In the genomic region with DNA sequence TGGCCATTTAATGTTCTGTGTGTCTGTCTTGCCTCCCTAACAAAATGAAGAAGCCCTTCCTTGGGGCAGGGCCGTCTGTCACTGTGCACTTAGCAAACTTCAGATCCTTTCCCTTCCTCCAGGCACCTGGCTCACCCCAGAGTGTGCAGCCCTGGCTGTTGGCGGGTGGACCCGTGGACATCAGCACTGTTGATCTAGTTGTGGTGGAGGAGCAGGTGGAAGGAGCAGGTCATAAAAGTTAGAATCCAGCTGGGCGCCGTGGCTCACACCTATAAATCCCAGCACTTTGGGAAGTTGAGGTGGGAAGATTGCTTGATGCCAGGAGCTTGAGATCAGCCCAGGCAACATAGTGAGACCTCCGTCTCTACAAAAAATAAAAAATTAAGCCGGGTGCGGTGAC, we compare ENCODE assay signal across 20 cellular contexts. TPM values are rescaled to one million over a fixed set of nuclear protein-coding genes. Genes with fewer than 3 reads are reported as not detected.
DNase-seq lines count a peak whose midpoint lies in the region; ATAC-seq and TF ChIP-seq lines count a peak whose summit lies in the region.
"Had no signal": no experiment of that assay in that cellular context is flagged by ENCODE, and none has a peak within 500 bp of the region (broad histone marks: within the 10 kb centered on the region; RNA-seq: fewer than 3 reads in every experiment).

No MANE protein-coding gene starts in this region.

- CTCF ChIA-PET in PC-3 (lab: Charles Lee) = no interaction called here

- no peak overlapping the region for H3K56ac ChIP-seq in mesendoderm (ENCODE audit: low read length)

- H3K4me1 ChIP-seq in PC-3 (ENCODE audit: insufficient read depth, low read length) (no peaks in the 10 kb centered on the region), mesendoderm (ENCODE audit: control insufficient read depth, low read depth, low read length) (no peaks in the 10 kb centered on the region)

- H3K36me3 ChIP-seq in PC-3 (ENCODE audit: low read depth, low read length) (no peaks in the 10 kb centered on the region), mesendoderm (ENCODE audit: control insufficient read depth, insufficient read depth, low read length) (no peaks in the 10 kb centered on the region)

- H3K9ac ChIP-seq in PC-3 (ENCODE audit: low read length) = no peak overlapping the region
- no peak overlapping the region for H3K9ac ChIP-seq in mesendoderm (ENCODE audit: low read length)
- H3K9ac ChIP-seq: GM23248 had no signal

- TF ChIP-seq CTCF in PC-3 (conservative IDR thresholded peaks at IDR 0.05; ENCODE audit: low read depth, low read length) = no peak

- H3K27ac ChIP-seq in PC-3 (ENCODE audit: low read length) (no peak overlapping the region), mesendoderm (ENCODE audit: low read depth, low read length) (no peak overlapping the region)
- H3K27ac ChIP-seq: GM23248, HL-60 had no signal

- peak; percentile 69 for DNase-seq in COLO668 (lab: John Stamatoyannopoulos, UW; ENCODE audit: unreplicated experiment)
- peak; percentile 3 for DNase-seq in DMS153 treated with DMSO at 0.1 percent for 48 hours (lab: John Stamatoyannopoulos, UW; ENCODE audit: unreplicated experiment)
- no peak for DNase-seq in PC-3
- peak; percentile 46 to 69 for DNase-seq in left colon
- no peak for DNase-seq in activated effector memory CD4-positive, alpha-beta T cell treated with Interleukin-2 at 50 U/mL for 16 hours
- DNase-seq in NCI-H2107 treated with DMSO at 0.1 percent for 48 hours (lab: John Stamatoyannopoulos, UW; ENCODE audit: unreplicated experiment) = no peak
- no peak for DNase-seq in RKO (ENCODE audit: low spot score)
- DNase-seq in mesendoderm = no peak
- DNase-seq: CD8-positive, alpha-beta memory T cell; DMS79; GM23248; KBM-7; NCI-H1092; NCI-H446 treated with DMSO at 0.1 percent for 48 hours; NK-92 treated with Interleukin-12 subunit alpha and Interleukin-12 subunit beta, amount 100 ng/mL, for 24 hours had no signal

- H3K27me3 ChIP-seq in PC-3 (ENCODE audit: low read length) = no peaks in the 10 kb centered on the region
- no peaks in the 10 kb centered on the region for H3K27me3 ChIP-seq in mesendoderm (ENCODE audit: insufficient read depth, low read length, poor library complexity)

- no peak overlapping the region for H2AFZ ChIP-seq in PC-3 (ENCODE audit: low read length)
- H2AFZ ChIP-seq: GM23248 had no signal

- no peak overlapping the region for H3K18ac ChIP-seq in mesendoderm (ENCODE audit: low read length)

- no peak overlapping the region for H2BK15ac ChIP-seq in mesendoderm (replicated peaks; ENCODE audit: low read depth)

- WGBS in mesendoderm (ENCODE audit: extremely low coverage, insufficient coverage, low lambda C conversion rate) = no CpG with 5 or more reads among the region's 8 CpGs

- no peaks in the 10 kb centered on the region for H3K79me2 ChIP-seq in PC-3 (ENCODE audit: low read length)
- no peaks in the 10 kb centered on the region for H3K79me2 ChIP-seq in mesendoderm (ENCODE audit: control insufficient read depth, insufficient read depth, low read length)

- H4K5ac ChIP-seq in mesendoderm (ENCODE audit: low read length) = no peak overlapping the region

- H2AK5ac ChIP-seq in mesendoderm (ENCODE audit: low read length) = no peak overlapping the region

- H4K20me1 ChIP-seq in PC-3 (ENCODE audit: low read length) = no peaks in the 10 kb centered on the region

- H3K4ac ChIP-seq in mesendoderm (ENCODE audit: low read depth, low read length) = no peak overlapping the region

- H2BK120ac ChIP-seq in mesendoderm (ENCODE audit: low read depth, low read length) = no peak overlapping the region

- POLR2A ChIA-PET in PC-3 (lab: Charles Lee; ENCODE audit: unreplicated experiment) = no interaction called here

- H4K8ac ChIP-seq in mesendoderm (ENCODE audit: low read depth, low read length) = no peak overlapping the region

- intact Hi-C loops in PC-3 (cut with micrococcal nuclease) (no loop called here), left colon (cut with DNase I, micrococcal nuclease) (no loop called here)

- H2BK5ac ChIP-seq in mesendoderm (ENCODE audit: low read length) = no peak overlapping the region

- H3K4me3 ChIP-seq in PC-3 (ENCODE audit: low read length) (no peak overlapping the region), mesendoderm (ENCODE audit: low read length) (no peak overlapping the region)
- H3K4me3 ChIP-seq: GM23248 had no signal

- H3K23ac ChIP-seq in mesendoderm (ENCODE audit: low read length) = no peak overlapping the region

- H3K9me3 ChIP-seq in PC-3 (ENCODE audit: low read length) = no peaks in the 10 kb centered on the region

- H3K4me2 ChIP-seq in PC-3 (ENCODE audit: low read length) (no peak overlapping the region), mesendoderm (ENCODE audit: low read length) (no peak overlapping the region)

- 0 out of 2 replicates have a peak, but pooled peaks have one; percentile 15 for ATAC-seq in PC-3
- ATAC-seq in left colon = peak; percentile 89
- ATAC-seq: Right ventricle myocardium inferior, SK-N-SH treated with all-trans-retinoic acid at 6 μM for 48 hours had no signal

- H3K9me2 ChIP-seq in PC-3 (replicated peaks; ENCODE audit: low read length) = no peaks in the 10 kb centered on the region

- no TSS peak for BruUV-seq in PC-3 (replicated peaks; lab: Mats Ljungman, UMichigan)

- H3K79me1 ChIP-seq in mesendoderm (ENCODE audit: low read length) = no peaks in the 10 kb centered on the region

- no peaks in the 10 kb centered on the region for H3F3A ChIP-seq in PC-3 (ENCODE audit: low read length, unreplicated experiment)

RNA-seq across cellular contexts. Expression of a gene that starts 12.7 kb away (rescaled TPM):
- total RNA-seq in PC-3 (2014; rRNA removed) (0.52 and 1.3 TPM in 2 replicates), left colon (10 to 100 TPM; 14.9 to 21.9 TPM)
- polyA plus RNA-seq in mesendoderm (2013, experiment 1 of 2) = 3.5 TPM
- 2.7 TPM for polyA plus RNA-seq in mesendoderm (2013, experiment 2 of 2)
- total RNA-seq: GM23248, MCF 10A, Right ventricle myocardium inferior had no signal
- polyA plus RNA-seq: BJ, GM23248 had no signal

RNA-seq across cellular contexts. Expression of a gene that starts 18.2 kb away (rescaled TPM):
- total RNA-seq in PC-3 (2014; rRNA removed) (21.8 and 22.1 TPM in 2 replicates), left colon (10 to 100 TPM; 57.6 to 65.5 TPM)
- 27.7 TPM for polyA plus RNA-seq in mesendoderm (2013, experiment 1 of 2)
- polyA plus RNA-seq in mesendoderm (2013, experiment 2 of 2) = 25.2 TPM

Comparison
In these comparisons a context has a peak if more than half of its experiments do, and no peak if none do; other contexts are left out.
1. DNase-seq: peak in COLO668 (single experiment), DMS153 treated with DMSO at 0.1 percent for 48 hours (single experiment) and left colon (2 of 2); none in PC-3 (single experiment), activated effector memory CD4-positive, alpha-beta T cell treated with Interleukin-2 at 50 U/mL for 16 hours (single experiment), NCI-H2107 treated with DMSO at 0.1 percent for 48 hours (single experiment), RKO (single experiment) and mesendoderm (single experiment).